Comparison of ENCODE assay signal across 1 cellular context in the genomic region with DNA sequence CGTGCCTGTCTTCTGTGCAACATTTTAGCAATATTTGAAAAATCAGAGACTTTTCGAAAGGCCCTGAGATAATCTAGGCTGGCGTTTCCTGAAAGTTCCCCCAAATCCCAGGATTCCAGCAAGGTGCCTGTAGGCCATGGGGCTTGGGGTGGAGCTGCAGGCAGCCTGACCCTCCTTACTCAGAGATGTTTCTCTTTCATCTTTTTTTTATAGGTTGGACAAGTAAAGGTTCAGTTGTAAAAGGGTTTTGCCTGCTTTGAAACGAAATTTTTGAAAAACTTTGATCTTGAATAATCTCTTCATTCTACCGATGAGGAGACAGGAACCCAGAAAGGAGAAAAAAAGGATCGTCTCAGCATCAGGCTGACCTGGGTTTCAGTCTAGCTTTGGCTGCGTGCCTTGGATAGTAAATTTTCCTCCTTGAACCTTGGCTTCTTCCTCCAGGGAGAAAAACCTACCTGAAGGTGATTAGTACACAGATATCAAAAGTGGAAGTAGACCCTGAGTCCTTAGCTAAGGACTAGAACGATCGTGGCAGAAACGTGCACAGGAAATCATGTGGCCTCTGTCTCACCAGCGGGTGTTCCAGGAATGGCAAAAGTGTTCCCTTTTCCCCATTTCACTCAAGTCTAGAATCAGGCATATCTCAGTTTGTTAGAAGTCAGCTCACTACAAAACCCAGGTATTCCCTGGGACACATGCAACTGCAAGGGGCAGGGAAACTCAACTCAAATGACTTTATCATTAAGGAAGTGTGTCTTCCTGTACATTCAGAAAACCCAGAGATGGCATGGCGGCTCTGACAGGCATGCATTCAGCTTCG.
TF ChIP-seq lines count a peak whose summit lies in the region.

No MANE protein-coding gene starts in this region.

TF ChIP-seq in HepG2, 621 proteins besides CTCF, POLR2A, EP300 and RAD21 (continued from another document):
- TF ChIP-seq, protein P1, sequence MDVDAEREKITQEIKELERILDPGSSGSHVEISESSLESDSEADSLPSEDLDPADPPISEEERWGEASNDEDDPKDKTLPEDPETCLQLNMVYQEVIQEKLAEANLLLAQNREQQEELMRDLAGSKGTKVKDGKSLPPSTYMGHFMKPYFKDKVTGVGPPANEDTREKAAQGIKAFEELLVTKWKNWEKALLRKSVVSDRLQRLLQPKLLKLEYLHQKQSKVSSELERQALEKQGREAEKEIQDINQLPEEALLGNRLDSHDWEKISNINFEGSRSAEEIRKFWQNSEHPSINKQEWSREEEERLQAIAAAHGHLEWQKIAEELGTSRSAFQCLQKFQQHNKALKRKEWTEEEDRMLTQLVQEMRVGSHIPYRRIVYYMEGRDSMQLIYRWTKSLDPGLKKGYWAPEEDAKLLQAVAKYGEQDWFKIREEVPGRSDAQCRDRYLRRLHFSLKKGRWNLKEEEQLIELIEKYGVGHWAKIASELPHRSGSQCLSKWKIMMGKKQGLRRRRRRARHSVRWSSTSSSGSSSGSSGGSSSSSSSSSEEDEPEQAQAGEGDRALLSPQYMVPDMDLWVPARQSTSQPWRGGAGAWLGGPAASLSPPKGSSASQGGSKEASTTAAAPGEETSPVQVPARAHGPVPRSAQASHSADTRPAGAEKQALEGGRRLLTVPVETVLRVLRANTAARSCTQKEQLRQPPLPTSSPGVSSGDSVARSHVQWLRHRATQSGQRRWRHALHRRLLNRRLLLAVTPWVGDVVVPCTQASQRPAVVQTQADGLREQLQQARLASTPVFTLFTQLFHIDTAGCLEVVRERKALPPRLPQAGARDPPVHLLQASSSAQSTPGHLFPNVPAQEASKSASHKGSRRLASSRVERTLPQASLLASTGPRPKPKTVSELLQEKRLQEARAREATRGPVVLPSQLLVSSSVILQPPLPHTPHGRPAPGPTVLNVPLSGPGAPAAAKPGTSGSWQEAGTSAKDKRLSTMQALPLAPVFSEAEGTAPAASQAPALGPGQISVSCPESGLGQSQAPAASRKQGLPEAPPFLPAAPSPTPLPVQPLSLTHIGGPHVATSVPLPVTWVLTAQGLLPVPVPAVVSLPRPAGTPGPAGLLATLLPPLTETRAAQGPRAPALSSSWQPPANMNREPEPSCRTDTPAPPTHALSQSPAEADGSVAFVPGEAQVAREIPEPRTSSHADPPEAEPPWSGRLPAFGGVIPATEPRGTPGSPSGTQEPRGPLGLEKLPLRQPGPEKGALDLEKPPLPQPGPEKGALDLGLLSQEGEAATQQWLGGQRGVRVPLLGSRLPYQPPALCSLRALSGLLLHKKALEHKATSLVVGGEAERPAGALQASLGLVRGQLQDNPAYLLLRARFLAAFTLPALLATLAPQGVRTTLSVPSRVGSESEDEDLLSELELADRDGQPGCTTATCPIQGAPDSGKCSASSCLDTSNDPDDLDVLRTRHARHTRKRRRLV (CRISPR knock-in tag; IDR thresholded peaks at IDR 0.05): 0 out of 2 replicates have a peak, but pooled peaks have one; percentile 34
- no peak for TF ChIP-seq TEAD2 (CRISPR knock-in tag; IDR thresholded peaks at IDR 0.05)
- 0 out of 2 replicates have a peak, but pooled peaks have one; percentile 27 for TF ChIP-seq ZNF235 (CRISPR knock-in tag; IDR thresholded peaks at IDR 0.05; ENCODE audit: borderline replicate concordance)
- TF ChIP-seq BRD4 (CRISPR knock-in tag; IDR thresholded peaks at IDR 0.05): 0 out of 2 replicates have a peak, but pooled peaks have one; percentile 42
- TF ChIP-seq PLSCR1 (CRISPR knock-in tag; IDR thresholded peaks at IDR 0.05; ENCODE audit: borderline replicate concordance): no peak
- no peak for TF ChIP-seq ZMYM2 (CRISPR knock-in tag; IDR thresholded peaks at IDR 0.05)
- TF ChIP-seq, protein P2, sequence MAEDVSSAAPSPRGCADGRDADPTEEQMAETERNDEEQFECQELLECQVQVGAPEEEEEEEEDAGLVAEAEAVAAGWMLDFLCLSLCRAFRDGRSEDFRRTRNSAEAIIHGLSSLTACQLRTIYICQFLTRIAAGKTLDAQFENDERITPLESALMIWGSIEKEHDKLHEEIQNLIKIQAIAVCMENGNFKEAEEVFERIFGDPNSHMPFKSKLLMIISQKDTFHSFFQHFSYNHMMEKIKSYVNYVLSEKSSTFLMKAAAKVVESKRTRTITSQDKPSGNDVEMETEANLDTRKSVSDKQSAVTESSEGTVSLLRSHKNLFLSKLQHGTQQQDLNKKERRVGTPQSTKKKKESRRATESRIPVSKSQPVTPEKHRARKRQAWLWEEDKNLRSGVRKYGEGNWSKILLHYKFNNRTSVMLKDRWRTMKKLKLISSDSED (CRISPR knock-in tag; IDR thresholded peaks at IDR 0.05): no peak
- 0 out of 2 replicates have a peak, but pooled peaks have one; percentile 0 for TF ChIP-seq SALL1 (CRISPR knock-in tag; IDR thresholded peaks at IDR 0.05)
- TF ChIP-seq CAMTA2 (CRISPR knock-in tag; IDR thresholded peaks at IDR 0.05; ENCODE audit: borderline replicate concordance): no peak
- TF ChIP-seq ZBTB38 (CRISPR knock-in tag; IDR thresholded peaks at IDR 0.05): peak; percentile 78
- TF ChIP-seq PREB (CRISPR knock-in tag; IDR thresholded peaks at IDR 0.05): no peak
- peak; percentile 70 for TF ChIP-seq MED8 (CRISPR knock-in tag; IDR thresholded peaks at IDR 0.05; ENCODE audit: insufficient replicate concordance)
